8 cellular contexts compared by ENCODE assay signal in genomic region chr11:95302211-95302610, GRCh38.
"Had no signal": no experiment of that assay in that cellular context is flagged by ENCODE, and none has a peak within 500 bp of the region (broad histone marks: within the 10 kb centered on the region; RNA-seq: fewer than 3 reads in every experiment).

No MANE protein-coding gene starts in this region.

- H3K36me3 Mint-ChIP-seq: IgD-negative memory B cell had no signal

- H3K27me3 Mint-ChIP-seq: IgD-negative memory B cell had no signal

- H3K27ac Mint-ChIP-seq: IgD-negative memory B cell had no signal

- H3K4me3 ChIP-seq: K562 had no signal

- ATAC-seq: HepG2, K562 had no signal

- H3K27ac ChIP-seq: HL-60, KMS-11 had no signal

- DNase-seq: IMR-90, KBM-7, KG1 had no signal

- H3K4me2 ChIP-seq: KMS-11 had no signal

- H3K9ac ChIP-seq: KMS-11 had no signal

- H3K4me3 Mint-ChIP-seq: IgD-negative memory B cell had no signal
